Comparison of ENCODE assay signal across 8 cellular contexts in the genomic region with DNA sequence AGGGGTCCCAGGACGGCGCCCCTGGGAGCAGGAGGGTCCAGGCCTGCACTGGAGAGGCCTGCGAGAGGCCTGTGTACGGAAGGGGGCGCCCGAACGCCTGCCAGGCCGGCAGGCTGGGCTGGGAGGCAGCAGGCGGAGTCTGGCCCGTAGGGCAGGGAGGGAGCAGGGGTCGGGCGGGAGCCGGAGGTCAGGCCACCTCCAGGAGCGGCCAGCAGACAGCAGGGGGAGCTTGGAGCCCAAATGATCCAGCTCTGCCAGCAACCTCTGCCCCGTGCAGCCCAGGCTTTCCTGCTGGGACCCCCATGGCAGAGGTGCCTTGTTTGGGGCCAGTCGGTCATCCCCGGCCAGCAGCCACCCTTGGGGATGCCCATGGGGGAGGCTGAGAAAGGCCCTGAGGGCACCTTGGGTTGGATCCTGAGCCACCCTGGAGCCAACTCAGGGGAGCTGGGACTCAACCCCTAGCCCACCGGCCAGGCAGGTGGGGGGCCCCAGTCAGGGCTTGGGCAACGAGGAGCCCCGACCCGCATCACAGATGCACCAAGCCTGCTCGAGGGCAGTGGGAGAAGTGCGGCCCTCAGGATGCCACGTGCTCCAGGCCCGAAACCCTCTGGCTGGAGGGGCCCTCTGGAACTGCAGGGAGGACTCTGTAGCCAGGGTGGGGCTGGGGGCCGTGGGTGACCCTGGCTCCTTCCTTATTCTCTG. TPM values are rescaled to one million over a fixed set of nuclear protein-coding genes. Genes with fewer than 3 reads are reported as not detected.
DNase-seq lines count a peak whose midpoint lies in the region; ATAC-seq and TF ChIP-seq lines count a peak whose summit lies in the region.

No MANE protein-coding gene starts in this region.

- no peak for TF ChIP-seq EP300 in Ishikawa (IDR thresholded peaks at IDR 0.05; ENCODE audit: borderline replicate concordance)

- peaks cover 57% of the 10 kb centered on the region for H3K4me1 ChIP-seq in mesenchymal stem cell (ENCODE audit: control insufficient read depth, insufficient read depth, low read depth, low read length)

- peak overlapping the region; percentile 21 for H2AK5ac ChIP-seq in mesenchymal stem cell (ENCODE audit: low read length, severe bottlenecking)

- TF ChIP-seq CTCF in brain (conservative IDR thresholded peaks at IDR 0.05), result peak; percentile 47 to 74

- no peaks in the 10 kb centered on the region for H3K36me3 ChIP-seq in mesenchymal stem cell (ENCODE audit: control insufficient read depth in 1 of 2, insufficient read depth in 2 of 2, low read depth in 1 of 2, low read length in 2 of 2)

- no peak overlapping the region for H2BK12ac ChIP-seq in mesenchymal stem cell (ENCODE audit: low read length in 2 of 2)

- no peak overlapping the region for H3K4ac ChIP-seq in mesenchymal stem cell (ENCODE audit: low read depth in 1 of 2, low read length in 2 of 2)

- H3K18ac ChIP-seq in mesenchymal stem cell (ENCODE audit: low read depth in 1 of 2, low read length in 2 of 2), result no peak overlapping the region

- H4K8ac ChIP-seq in mesenchymal stem cell (ENCODE audit: low read length), result no peak overlapping the region

- H3K79me1 ChIP-seq in mesenchymal stem cell (replicated peaks; ENCODE audit: low read length, poor library complexity, severe bottlenecking), result no peaks in the 10 kb centered on the region

- H3K36me3 Mint-ChIP-seq in brain, result no peaks in the 10 kb centered on the region

- peaks cover 0 to 7% (median 0%) of the 10 kb centered on the region in 5 experiments for H3K9me3 Mint-ChIP-seq in brain

- H3K14ac ChIP-seq in mesenchymal stem cell (ENCODE audit: low read length in 2 of 2), result peak overlapping the region in 1 of 2 experiments; percentile 12

- H2BK15ac ChIP-seq in mesenchymal stem cell (ENCODE audit: low read depth, poor library complexity, severe bottlenecking), result no peak overlapping the region

- no peak overlapping the region for H3K23ac ChIP-seq in mesenchymal stem cell (ENCODE audit: low read length in 2 of 2)

- H4K91ac ChIP-seq in mesenchymal stem cell (ENCODE audit: low read length), result no peak overlapping the region

- peak; percentile 23; the same call in 1 of the 2 replicates for TF ChIP-seq RAD21 in Ishikawa (IDR thresholded peaks at IDR 0.05; ENCODE audit: low read depth)

- no peaks in the 10 kb centered on the region for H3K27me3 Mint-ChIP-seq in brain

- WGBS in mesenchymal stem cell, result 43% methylated on average over 26 of the region's 26 CpGs

- peak; percentile 5 for DNase-seq in COLO668 (lab: John Stamatoyannopoulos, UW; ENCODE audit: unreplicated experiment)
- DNase-seq in mesenchymal stem cell, result peak; percentile 23
- DNase-seq in stimulated activated CD4-positive, alpha-beta T cell treated with anti-CD3 and anti-CD28 coated beads, Interleukin-4, amount 100 ng/mL, for 24 hours, result no peak

- H2BK120ac ChIP-seq in mesenchymal stem cell (ENCODE audit: low read depth, low read length), result no peak overlapping the region

- no peak for ATAC-seq in HG02759 (IDR thresholded peaks at IDR 0.05; ENCODE audit: unreplicated experiment)
- no peak for ATAC-seq in esophagus mucosa
- no peak for ATAC-seq in HG03342 (IDR thresholded peaks at IDR 0.05; ENCODE audit: unreplicated experiment)

- no peak overlapping the region for H2AFZ ChIP-seq in mesenchymal stem cell (ENCODE audit: low read depth, low read length)

- no peak overlapping the region for H3K4me3 ChIP-seq in mesenchymal stem cell (ENCODE audit: insufficient read depth in 1 of 2, low read depth in 1 of 2, low read length in 2 of 2)

- no peak overlapping the region for H3K27ac ChIP-seq in mesenchymal stem cell (ENCODE audit: low read length, poor library complexity, severe bottlenecking)

- H3K4me2 ChIP-seq in mesenchymal stem cell (ENCODE audit: low read length, poor library complexity, severe bottlenecking), result no peak overlapping the region

- peaks cover 9% of the 10 kb centered on the region for H3K9me3 ChIP-seq in mesenchymal stem cell (ENCODE audit: control insufficient read depth, low read length)

- H3K4me1 Mint-ChIP-seq in brain, result peaks cover 20% of the 10 kb centered on the region

- peaks cover 0 to 51% of the 10 kb centered on the region in 2 experiments for H3K27me3 ChIP-seq in mesenchymal stem cell (ENCODE audit: control insufficient read depth in 1 of 2, insufficient read depth in 1 of 2, low read length in 2 of 2)

- no peak overlapping the region for H3K27ac Mint-ChIP-seq in brain

- no peak overlapping the region for H3K4me3 Mint-ChIP-seq in brain

- no peak overlapping the region for H3K9ac ChIP-seq in mesenchymal stem cell (ENCODE audit: low read length)

- H2BK5ac ChIP-seq in mesenchymal stem cell (ENCODE audit: low read depth, low read length, poor library complexity, severe bottlenecking), result no peak overlapping the region

TF ChIP-seq in Ishikawa, 13 proteins besides CTCF, POLR2A, EP300 and RAD21:
- TF ChIP-seq YY1 (IDR thresholded peaks at IDR 0.05; ENCODE audit: low read depth) (no peak), ZBTB7A (IDR thresholded peaks at IDR 0.05; ENCODE audit: low read depth) (no peak), TEAD4 (IDR thresholded peaks at IDR 0.05) (no peak), FOXM1 (IDR thresholded peaks at IDR 0.05; ENCODE audit: borderline replicate concordance, low read depth) (no peak), NFIC (IDR thresholded peaks at IDR 0.05) (no peak), TCF12 (IDR thresholded peaks at IDR 0.05; ENCODE audit: low read depth) (no peak), TAF1 (IDR thresholded peaks at IDR 0.05; ENCODE audit: low read depth) (no peak), EGR1 (IDR thresholded peaks at IDR 0.05) (no peak), CEBPB (IDR thresholded peaks at IDR 0.05) (no peak), CREB1 (IDR thresholded peaks at IDR 0.05; ENCODE audit: low read depth) (no peak)
- TF ChIP-seq, protein P1, sequence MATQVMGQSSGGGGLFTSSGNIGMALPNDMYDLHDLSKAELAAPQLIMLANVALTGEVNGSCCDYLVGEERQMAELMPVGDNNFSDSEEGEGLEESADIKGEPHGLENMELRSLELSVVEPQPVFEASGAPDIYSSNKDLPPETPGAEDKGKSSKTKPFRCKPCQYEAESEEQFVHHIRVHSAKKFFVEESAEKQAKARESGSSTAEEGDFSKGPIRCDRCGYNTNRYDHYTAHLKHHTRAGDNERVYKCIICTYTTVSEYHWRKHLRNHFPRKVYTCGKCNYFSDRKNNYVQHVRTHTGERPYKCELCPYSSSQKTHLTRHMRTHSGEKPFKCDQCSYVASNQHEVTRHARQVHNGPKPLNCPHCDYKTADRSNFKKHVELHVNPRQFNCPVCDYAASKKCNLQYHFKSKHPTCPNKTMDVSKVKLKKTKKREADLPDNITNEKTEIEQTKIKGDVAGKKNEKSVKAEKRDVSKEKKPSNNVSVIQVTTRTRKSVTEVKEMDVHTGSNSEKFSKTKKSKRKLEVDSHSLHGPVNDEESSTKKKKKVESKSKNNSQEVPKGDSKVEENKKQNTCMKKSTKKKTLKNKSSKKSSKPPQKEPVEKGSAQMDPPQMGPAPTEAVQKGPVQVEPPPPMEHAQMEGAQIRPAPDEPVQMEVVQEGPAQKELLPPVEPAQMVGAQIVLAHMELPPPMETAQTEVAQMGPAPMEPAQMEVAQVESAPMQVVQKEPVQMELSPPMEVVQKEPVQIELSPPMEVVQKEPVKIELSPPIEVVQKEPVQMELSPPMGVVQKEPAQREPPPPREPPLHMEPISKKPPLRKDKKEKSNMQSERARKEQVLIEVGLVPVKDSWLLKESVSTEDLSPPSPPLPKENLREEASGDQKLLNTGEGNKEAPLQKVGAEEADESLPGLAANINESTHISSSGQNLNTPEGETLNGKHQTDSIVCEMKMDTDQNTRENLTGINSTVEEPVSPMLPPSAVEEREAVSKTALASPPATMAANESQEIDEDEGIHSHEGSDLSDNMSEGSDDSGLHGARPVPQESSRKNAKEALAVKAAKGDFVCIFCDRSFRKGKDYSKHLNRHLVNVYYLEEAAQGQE (IDR thresholded peaks at IDR 0.05; ENCODE audit: low read depth), result no peak
- TF ChIP-seq, protein P2, sequence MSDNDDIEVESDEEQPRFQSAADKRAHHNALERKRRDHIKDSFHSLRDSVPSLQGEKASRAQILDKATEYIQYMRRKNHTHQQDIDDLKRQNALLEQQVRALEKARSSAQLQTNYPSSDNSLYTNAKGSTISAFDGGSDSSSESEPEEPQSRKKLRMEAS (IDR thresholded peaks at IDR 0.05), result no peak
- TF ChIP-seq, protein P3, sequence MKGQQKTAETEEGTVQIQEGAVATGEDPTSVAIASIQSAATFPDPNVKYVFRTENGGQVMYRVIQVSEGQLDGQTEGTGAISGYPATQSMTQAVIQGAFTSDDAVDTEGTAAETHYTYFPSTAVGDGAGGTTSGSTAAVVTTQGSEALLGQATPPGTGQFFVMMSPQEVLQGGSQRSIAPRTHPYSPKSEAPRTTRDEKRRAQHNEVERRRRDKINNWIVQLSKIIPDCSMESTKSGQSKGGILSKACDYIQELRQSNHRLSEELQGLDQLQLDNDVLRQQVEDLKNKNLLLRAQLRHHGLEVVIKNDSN (IDR thresholded peaks at IDR 0.05), result no peak
TF ChIP-seq in Ishikawa: peak in this region for 0.

RNA-seq across cellular contexts. Expression of a gene that starts 9.6 kb away (rescaled TPM):
- not detected for polyA plus RNA-seq in brain (ENCODE audit: insufficient read depth, low read depth, low replicate concordance)
- polyA plus RNA-seq in mesenchymal stem cell (2013, experiment 1 of 2), result not detected
- not detected for polyA plus RNA-seq in mesenchymal stem cell (2013, experiment 2 of 2)
- 22.4 TPM for total RNA-seq in esophagus mucosa

RNA-seq across cellular contexts. Expression of a gene that starts 13.6 kb away (rescaled TPM):
- not detected for polyA plus RNA-seq in brain (ENCODE audit: insufficient read depth, low read depth, low replicate concordance)
- polyA plus RNA-seq in mesenchymal stem cell (2013, experiment 1 of 2), result not detected
- 0.07 TPM for polyA plus RNA-seq in mesenchymal stem cell (2013, experiment 2 of 2)
- 4.4 TPM for total RNA-seq in esophagus mucosa

RNA-seq across cellular contexts. Expression of a gene that starts 27.7 kb away (rescaled TPM):
- 3.7 TPM for polyA plus RNA-seq in brain (ENCODE audit: insufficient read depth, low read depth, low replicate concordance)
- polyA plus RNA-seq in mesenchymal stem cell (2013, experiment 1 of 2), result 1.3 TPM
- 1.3 TPM for polyA plus RNA-seq in mesenchymal stem cell (2013, experiment 2 of 2)
- 18.8 TPM for total RNA-seq in esophagus mucosa
